In genomic region chr9:137988051-137988450, GRCh38 we compare ENCODE assay signal across 1 cellular context.
TF ChIP-seq lines count a peak whose summit lies in the region.

No MANE protein-coding gene starts in this region.

TF ChIP-seq in IMR-90, 13 proteins besides CTCF, POLR2A, EP300 and RAD21 (continued from another document):
- TF ChIP-seq MAZ (IDR thresholded peaks at IDR 0.05; ENCODE audit: borderline replicate concordance, low read depth, low read length) (no peak), BHLHE40 (IDR thresholded peaks at IDR 0.05; ENCODE audit: low read depth, low read length) (no peak), CHD1 (IDR thresholded peaks at IDR 0.05; ENCODE audit: low read depth, low read length) (no peak)
- TF ChIP-seq, protein P1, sequence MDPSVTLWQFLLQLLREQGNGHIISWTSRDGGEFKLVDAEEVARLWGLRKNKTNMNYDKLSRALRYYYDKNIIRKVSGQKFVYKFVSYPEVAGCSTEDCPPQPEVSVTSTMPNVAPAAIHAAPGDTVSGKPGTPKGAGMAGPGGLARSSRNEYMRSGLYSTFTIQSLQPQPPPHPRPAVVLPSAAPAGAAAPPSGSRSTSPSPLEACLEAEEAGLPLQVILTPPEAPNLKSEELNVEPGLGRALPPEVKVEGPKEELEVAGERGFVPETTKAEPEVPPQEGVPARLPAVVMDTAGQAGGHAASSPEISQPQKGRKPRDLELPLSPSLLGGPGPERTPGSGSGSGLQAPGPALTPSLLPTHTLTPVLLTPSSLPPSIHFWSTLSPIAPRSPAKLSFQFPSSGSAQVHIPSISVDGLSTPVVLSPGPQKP (IDR thresholded peaks at IDR 0.05; ENCODE audit: borderline replicate concordance, low read depth, low read length) = no peak
